In genomic region chr14:23353433-23353780, GRCh38 we compare ENCODE assay signal across 14 cellular contexts. TPM values are rescaled to one million over a fixed set of nuclear protein-coding genes. Genes with fewer than 3 reads are reported as not detected.
DNase-seq lines count a peak whose midpoint lies in the region; ATAC-seq, FAIRE-seq and TF ChIP-seq lines count a peak whose summit lies in the region.
"Had no signal": no experiment of that assay in that cellular context is flagged by ENCODE, and none has a peak within 500 bp of the region (broad histone marks: within the 10 kb centered on the region; RNA-seq: fewer than 3 reads in every experiment).

No MANE protein-coding gene starts in this region.

- H3K27ac ChIP-seq in astrocyte (ENCODE audit: low read depth, low read length) (no peak overlapping the region), PC-3 (ENCODE audit: low read length) (no peak overlapping the region)

- H3K9me2 ChIP-seq in PC-3 (replicated peaks; ENCODE audit: low read length), result no peaks in the 10 kb centered on the region

- H3K27ac Mint-ChIP-seq in astrocyte (ENCODE audit: unreplicated experiment) (peak overlapping the region; percentile 68), naive B cell (peak overlapping the region in 1 of 6 donors; percentile 69)

- no TSS peak for BruUV-seq in PC-3 (replicated peaks; lab: Mats Ljungman, UMichigan)

- CTCF ChIA-PET in PC-3 (lab: Charles Lee), result interaction anchor here (0.9 kb wide), 1 partner anchor 9 kb away, joined by 3 read pairs; no protein-coding TSS in a partner anchor

- H3K27me3 ChIP-seq in astrocyte (ENCODE audit: insufficient read depth, low read length) (peaks cover 2% of the 10 kb centered on the region), PC-3 (ENCODE audit: low read length) (peaks cover 49% of the 10 kb centered on the region)

- H3K4me2 ChIP-seq in astrocyte (ENCODE audit: low read length), result peak overlapping the region; percentile 95
- no peak overlapping the region for H3K4me2 ChIP-seq in PC-3 (ENCODE audit: low read length)

- peak overlapping the region; percentile 74 for H3K9ac ChIP-seq in astrocyte (ENCODE audit: low read length)
- H3K9ac ChIP-seq in PC-3 (ENCODE audit: low read length), result no peak overlapping the region

- H3K79me2 ChIP-seq in astrocyte (ENCODE audit: insufficient read depth, low read length), result no peaks in the 10 kb centered on the region
- H3K79me2 ChIP-seq in PC-3 (ENCODE audit: low read length), result no peaks in the 10 kb centered on the region

- H3K36me3 ChIP-seq in astrocyte (ENCODE audit: insufficient read depth, low read length), result peaks cover 3% of the 10 kb centered on the region
- H3K36me3 ChIP-seq in PC-3 (ENCODE audit: low read depth, low read length), result no peaks in the 10 kb centered on the region

- intact Hi-C loops in Right ventricle myocardium inferior (cut with DNase I), result no loop called here
- intact Hi-C loops in left cardiac atrium (cut with DNase I), result no loop called here
- intact Hi-C loops in PC-3 (cut with micrococcal nuclease), result no loop called here

- FAIRE-seq in astrocyte (lab: Jason Lieb, UNC), result no peak

- H3K4me1 ChIP-seq in astrocyte (ENCODE audit: insufficient read depth, low read length) (no peaks in the 10 kb centered on the region), PC-3 (ENCODE audit: insufficient read depth, low read length) (no peaks in the 10 kb centered on the region)

- H3K9me3 Mint-ChIP-seq in astrocyte (ENCODE audit: unreplicated experiment), result peaks cover 6% of the 10 kb centered on the region
- peaks cover 0 to 4% (median 0%) of the 10 kb centered on the region in 7 donors for H3K9me3 Mint-ChIP-seq in naive B cell

- H4K20me1 ChIP-seq in astrocyte (ENCODE audit: insufficient read depth, low read length), result peaks cover 5% of the 10 kb centered on the region
- H4K20me1 ChIP-seq in PC-3 (ENCODE audit: low read length), result no peaks in the 10 kb centered on the region

- no peaks in the 10 kb centered on the region for H3K9me3 ChIP-seq in astrocyte (ENCODE audit: insufficient read depth, low read depth, low read length)
- no peaks in the 10 kb centered on the region for H3K9me3 ChIP-seq in PC-3 (ENCODE audit: low read length)

- TF ChIP-seq CTCF in astrocyte (IDR thresholded peaks at IDR 0.05; ENCODE audit: insufficient read depth, low read depth, low read length) (no peak), PC-3 (conservative IDR thresholded peaks at IDR 0.05; ENCODE audit: low read depth, low read length) (no peak)

- no peak for ATAC-seq in Right ventricle myocardium inferior
- ATAC-seq in left cardiac atrium, result no peak
- no peak for ATAC-seq in naive B cell (ENCODE audit: low read depth in 2 of 2)
- no peak for ATAC-seq in GM21360 (IDR thresholded peaks at IDR 0.05; ENCODE audit: unreplicated experiment)
- ATAC-seq in PC-3, result no peak

- H3F3A ChIP-seq in PC-3 (ENCODE audit: low read length, unreplicated experiment), result no peaks in the 10 kb centered on the region

- H3K4me3 Mint-ChIP-seq in astrocyte (ENCODE audit: unreplicated experiment) (peak overlapping the region; percentile 85), naive B cell (peak overlapping the region; percentile 39 to 88 (median 82))

- H3K4me1 Mint-ChIP-seq in astrocyte (ENCODE audit: low read depth, unreplicated experiment) (peaks cover 2% of the 10 kb centered on the region), naive B cell (peaks cover 10 to 12% (median 11%) of the 10 kb centered on the region in 3 donors)

- H3K27me3 Mint-ChIP-seq in astrocyte (ENCODE audit: low read depth, unreplicated experiment) (peaks cover 21% of the 10 kb centered on the region), naive B cell (peaks cover 61 to 77% (median 71%) of the 10 kb centered on the region in 3 donors)

- H3K4me3 ChIP-seq in astrocyte (ENCODE audit: insufficient read depth, low read depth, low read length) (no peak overlapping the region), PC-3 (ENCODE audit: low read length) (no peak overlapping the region)

- no peak overlapping the region for H2AFZ ChIP-seq in astrocyte (ENCODE audit: low read depth, low read length)
- H2AFZ ChIP-seq in PC-3 (ENCODE audit: low read length), result no peak overlapping the region

- POLR2A ChIA-PET in PC-3 (lab: Charles Lee; ENCODE audit: unreplicated experiment), result no interaction called here

- DNase-seq in Right ventricle myocardium inferior (ENCODE audit: missing footprints), result peak; percentile 45
- DNase-seq in left cardiac atrium, result no peak
- no peak for DNase-seq in astrocyte (ENCODE audit: low read depth)
- no peak for DNase-seq in naive B cell
- no peak for DNase-seq in OCI-M1 (lab: John Stamatoyannopoulos, UW)
- DNase-seq in H4 (ENCODE audit: low spot score), result no peak
- no peak for DNase-seq in PC-3
- DNase-seq: GF-D8 had no signal

- H3K36me3 Mint-ChIP-seq in astrocyte (ENCODE audit: low read depth, unreplicated experiment), result peaks cover 16% of the 10 kb centered on the region
- H3K36me3 Mint-ChIP-seq in naive B cell, result peaks cover 0 to 22% of the 10 kb centered on the region in 2 donors

RNA-seq across cellular contexts. Expression of gene SLC22A17, which starts 0.7 kb away (rescaled TPM):
- total RNA-seq in Right ventricle myocardium inferior, result 10.1 TPM
- total RNA-seq in left cardiac atrium, result 10 to 100 TPM; 31.4 to 34.6 TPM
- 29.3 and 39.5 TPM in 2 replicates for total RNA-seq in astrocyte
- under 1 TPM in 2 of 6 donors, not detected in 4; 0.29 to 0.66 TPM for polyA plus RNA-seq in naive B cell (ENCODE audit: low read depth in 6 of 6)
- 4.6 and 5.3 TPM in 2 replicates for total RNA-seq in H4 (2014; rRNA removed; shearing (Covaris generic))
- total RNA-seq in PC-3 (2014; rRNA removed), result 12.0 and 13.2 TPM in 2 replicates

RNA-seq across cellular contexts. Expression of gene EFS, which starts 11.6 kb away (rescaled TPM):
- total RNA-seq in Right ventricle myocardium inferior (4.0 TPM), left cardiac atrium (10 to 100 TPM in 1 of 2 donors, 1 to 10 TPM in 1; 5.8 to 10.3 TPM), astrocyte (5.8 and 6.5 TPM in 2 replicates), PC-3 (2014; rRNA removed) (0.23 and 0.36 TPM in 2 replicates)
- not detected for polyA plus RNA-seq in naive B cell (ENCODE audit: low read depth in 6 of 6)
- total RNA-seq in H4 (2014; rRNA removed; shearing (Covaris generic)), result not detected in 2 replicates

RNA-seq across cellular contexts. Expression of gene IL25, which starts 19.2 kb away (rescaled TPM):
- total RNA-seq in Right ventricle myocardium inferior, result not detected
- total RNA-seq in left cardiac atrium, result not detected
- total RNA-seq in astrocyte, result not detected in 2 replicates
- polyA plus RNA-seq in naive B cell (ENCODE audit: low read depth in 6 of 6), result not detected
- total RNA-seq in H4 (2014; rRNA removed; shearing (Covaris generic)), result not detected in 2 replicates
- total RNA-seq in PC-3 (2014; rRNA removed), result not detected in 2 replicates
- total RNA-seq: esophagus mucosa, M059J, mucosa of gallbladder, skeletal muscle tissue had no signal
- polyA plus RNA-seq: BJ had no signal

RNA-seq across cellular contexts. Expression of gene CMTM5, which starts 23.4 kb away (rescaled TPM):
- total RNA-seq in Right ventricle myocardium inferior, result 0.92 TPM
- 1 to 10 TPM in 1 of 2 donors, under 1 TPM in 1; 0.44 to 1.4 TPM for total RNA-seq in left cardiac atrium
- total RNA-seq in astrocyte, result not detected in 2 replicates
- 1 to 10 TPM in 2 of 6 donors, under 1 TPM in 2, not detected in 2; 0.36 to 2.5 (median 1.6) TPM for polyA plus RNA-seq in naive B cell (ENCODE audit: low read depth in 6 of 6)
- total RNA-seq in H4 (2014; rRNA removed; shearing (Covaris generic)), result not detected in 2 replicates
- not detected in 2 replicates for total RNA-seq in PC-3 (2014; rRNA removed)
- total RNA-seq: esophagus mucosa, M059J had no signal
- polyA plus RNA-seq: BJ had no signal

RNA-seq across cellular contexts. Expression of gene PABPN1, which starts 32.1 kb away (rescaled TPM):
- 73.7 TPM for total RNA-seq in Right ventricle myocardium inferior
- total RNA-seq in left cardiac atrium, result 10 to 100 TPM; 74.4 to 94.1 TPM
- 147 and 162 TPM in 2 replicates for total RNA-seq in astrocyte
- 100 to 1,000 TPM; 114 to 160 (median 145) TPM for polyA plus RNA-seq in naive B cell (ENCODE audit: low read depth in 6 of 6)
- 101 and 109 TPM in 2 replicates for total RNA-seq in H4 (2014; rRNA removed; shearing (Covaris generic))
- 89.1 and 116 TPM in 2 replicates for total RNA-seq in PC-3 (2014; rRNA removed)
